In the genomic region with DNA sequence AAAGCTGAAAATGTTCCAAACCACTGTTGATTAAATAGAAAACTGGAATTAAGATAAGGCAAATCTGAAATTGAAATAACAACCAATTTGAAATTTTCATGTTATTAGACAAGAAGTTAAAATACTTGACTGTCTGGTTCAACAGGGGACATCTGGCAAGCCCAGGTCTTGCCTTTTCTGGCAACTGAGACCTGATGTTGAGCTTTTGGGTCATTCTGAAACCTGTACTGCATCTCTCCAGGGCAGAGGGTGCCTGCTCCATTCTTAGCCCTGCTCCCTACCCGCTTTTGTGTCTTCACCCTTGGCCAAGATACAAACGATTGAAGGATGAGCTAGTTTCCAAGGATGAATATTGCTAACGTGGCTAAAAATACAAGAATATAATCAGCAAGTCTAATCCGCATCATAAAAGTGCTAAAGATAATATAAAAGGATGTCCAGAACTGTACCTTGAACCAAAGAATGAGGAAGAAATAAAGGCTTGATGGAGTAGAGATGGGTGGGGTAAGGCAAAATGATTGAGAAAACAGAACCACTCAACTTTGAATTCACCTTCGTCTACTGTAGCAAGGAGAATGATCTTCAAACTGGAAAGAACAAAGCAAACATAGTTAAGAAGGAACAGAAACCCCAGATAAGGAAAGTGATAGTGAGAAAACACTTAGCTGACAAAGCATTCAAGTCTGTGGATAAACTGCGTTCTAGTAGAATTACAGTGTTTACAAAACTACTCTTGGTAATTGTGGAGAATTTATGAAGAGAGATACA, we compare ENCODE assay signal across 13 cellular contexts.
DNase-seq lines count a peak whose midpoint lies in the region; ATAC-seq, FAIRE-seq and TF ChIP-seq lines count a peak whose summit lies in the region.
"Had no signal": no experiment of that assay in that cellular context is flagged by ENCODE, and none has a peak within 500 bp of the region (broad histone marks: within the 10 kb centered on the region; RNA-seq: fewer than 3 reads in every experiment).

No MANE protein-coding gene starts in this region.

- H3K9me3 ChIP-seq in K562 (replicated peaks; ENCODE audit: control insufficient read depth, insufficient read depth, low read depth, low read length): no peaks in the 10 kb centered on the region
- H3K9me3 ChIP-seq in SJCRH30 (replicated peaks): no peaks in the 10 kb centered on the region
- no peaks in the 10 kb centered on the region for H3K9me3 ChIP-seq in osteoblast (ENCODE audit: low read depth, low read length)
- H3K9me3 ChIP-seq: psoas muscle had no signal

- H3K79me2 ChIP-seq in K562 (ENCODE audit: control insufficient read depth, insufficient read depth, low read length) (no peaks in the 10 kb centered on the region), osteoblast (ENCODE audit: insufficient read depth, low read length) (no peaks in the 10 kb centered on the region)

- intact Hi-C loops in K562 (cut with micrococcal nuclease): no loop called here
- intact Hi-C loops in posterior vena cava (cut with DNase I): no loop called here

- FAIRE-seq in K562 (lab: Jason Lieb, UNC): no peak

- peaks cover 42% of the 10 kb centered on the region for H3K36me3 Mint-ChIP-seq in activated CD8-positive, alpha-beta memory T cell treated with anti-CD3 and anti-CD28 coated beads, Interleukin-2, amount 10 ng/mL, durations not matched to agents 7 days and 5 days
- H3K36me3 Mint-ChIP-seq: CD4-positive, alpha-beta memory T cell; type B pancreatic cell had no signal

- DNase-seq in K562 (ENCODE audit: extremely low read depth in 1 of 4, low spot score in 3 of 4) (no peak), posterior vena cava (ENCODE audit: low spot score) (no peak), SJCRH30 (no peak), osteoblast (ENCODE audit: insufficient read length, low spot score, missing footprints) (no peak)
- no peak for DNase-seq in activated CD8-positive, alpha-beta memory T cell treated with anti-CD3 and anti-CD28 coated beads, Interleukin-2, amount 10 ng/mL, durations not matched to agents 7 days and 5 days
- DNase-seq: CD4-positive, alpha-beta memory T cell; left cardiac atrium; NCI-H524 treated with DMSO at 0.1 percent for 48 hours; psoas muscle had no signal

- H4K20me1 ChIP-seq in K562 (replicated peaks; ENCODE audit: control insufficient read depth, insufficient read depth, low read length): no peaks in the 10 kb centered on the region
- H4K20me1 ChIP-seq in osteoblast (ENCODE audit: insufficient read depth, low read length): no peaks in the 10 kb centered on the region

- H3K4me1 Mint-ChIP-seq in activated CD8-positive, alpha-beta memory T cell treated with anti-CD3 and anti-CD28 coated beads, Interleukin-2, amount 10 ng/mL, durations not matched to agents 7 days and 5 days: peaks cover 47% of the 10 kb centered on the region

- H3K27ac Mint-ChIP-seq in activated CD8-positive, alpha-beta memory T cell treated with anti-CD3 and anti-CD28 coated beads, Interleukin-2, amount 10 ng/mL, durations not matched to agents 7 days and 5 days: no peak overlapping the region
- H3K27ac Mint-ChIP-seq: CD4-positive, alpha-beta memory T cell; type B pancreatic cell had no signal

- no peak overlapping the region for H3K4me2 ChIP-seq in K562 (ENCODE audit: insufficient read depth, low read length)
- H3K4me2 ChIP-seq in osteoblast (ENCODE audit: insufficient read depth, low read length): no peak overlapping the region

- no peak for TF ChIP-seq POLR2A in K562 (conservative IDR thresholded peaks at IDR 0.05)

- H3K27me3 ChIP-seq in K562 (ENCODE audit: control insufficient read depth in 2 of 2, insufficient read depth in 2 of 2, low read length in 2 of 2): no peaks in the 10 kb centered on the region
- H3K27me3 ChIP-seq in SJCRH30: no peaks in the 10 kb centered on the region
- no peaks in the 10 kb centered on the region for H3K27me3 ChIP-seq in osteoblast (ENCODE audit: insufficient read depth, low read length)

- H3K9me1 ChIP-seq in K562 (ENCODE audit: control insufficient read depth, insufficient read depth, low read length): no peaks in the 10 kb centered on the region

- H3K4me3 Mint-ChIP-seq in activated CD8-positive, alpha-beta memory T cell treated with anti-CD3 and anti-CD28 coated beads, Interleukin-2, amount 10 ng/mL, durations not matched to agents 7 days and 5 days: no peak overlapping the region
- H3K4me3 Mint-ChIP-seq: CD4-positive, alpha-beta memory T cell; type B pancreatic cell had no signal

- ATAC-seq in GM18520 (IDR thresholded peaks at IDR 0.05; ENCODE audit: unreplicated experiment) (peak; percentile 63), GM21528 (IDR thresholded peaks at IDR 0.05; ENCODE audit: low FRiP score, unreplicated experiment) (peak; percentile 72), HG03103 (IDR thresholded peaks at IDR 0.05; ENCODE audit: low read depth, unreplicated experiment) (peak; percentile 75), K562 (no peak)
- no peak for ATAC-seq in activated CD8-positive, alpha-beta memory T cell treated with anti-CD3 and anti-CD28 coated beads, Interleukin-2, amount 10 ng/mL, durations not matched to agents 7 days and 5 days
- ATAC-seq: left cardiac atrium, psoas muscle had no signal

- BruUV-seq in K562 (replicated peaks; lab: Mats Ljungman, UMichigan): no TSS peak

- no peaks in the 10 kb centered on the region for H3K36me3 ChIP-seq in K562 (ENCODE audit: control insufficient read depth, insufficient read depth, low read length)
- no peaks in the 10 kb centered on the region for H3K36me3 ChIP-seq in SJCRH30
- no peaks in the 10 kb centered on the region for H3K36me3 ChIP-seq in osteoblast (ENCODE audit: insufficient read depth, low read length)

- no peak overlapping the region for H3K9ac ChIP-seq in K562 (ENCODE audit: insufficient read depth in 1 of 2, low read depth in 2 of 2, low read length in 2 of 2)

- POLR2A ChIA-PET in K562 (lab: Yijun Ruan, JAX): no interaction called here

- CTCF ChIA-PET in K562 (lab: Yijun Ruan, JAX; ENCODE audit: low intra/inter-chr PET ratio): no interaction called here
- CTCF ChIA-PET in activated CD8-positive, alpha-beta memory T cell treated with anti-CD3 and anti-CD28 coated beads, Interleukin-2, amount 10 ng/mL, durations not matched to agents 7 days and 5 days (lab: Charles Lee): no interaction called here

- TF ChIP-seq CTCF in K562 (IDR thresholded peaks at IDR 0.05 in 2 of 3, conservative IDR thresholded peaks at IDR 0.05 in 1 of 3; ENCODE audit: insufficient read depth in 2 of 3, low read depth in 1 of 3, low read length in 3 of 3) (no peak), osteoblast (IDR thresholded peaks at IDR 0.05; ENCODE audit: extremely low read depth, low read depth, low read length) (no peak)

- H3K27ac ChIP-seq in K562 (ENCODE audit: extremely low read depth, low read depth, low read length) (no peak overlapping the region), SJCRH30 (no peak overlapping the region), osteoblast (ENCODE audit: low read depth, low read length) (no peak overlapping the region)
- H3K27ac ChIP-seq: psoas muscle had no signal

- no peak for TF ChIP-seq RAD21 in K562 (CRISPR knock-in tag; conservative IDR thresholded peaks at IDR 0.05 in 1 of 2, IDR thresholded peaks at IDR 0.05 in 1 of 2)

- H3K4me3 ChIP-seq in K562 (no peak overlapping the region), SJCRH30 (no peak overlapping the region), osteoblast (ENCODE audit: insufficient read depth, low read length) (no peak overlapping the region)
- H3K4me3 ChIP-seq: psoas muscle had no signal

- H3K27me3 Mint-ChIP-seq in activated CD8-positive, alpha-beta memory T cell treated with anti-CD3 and anti-CD28 coated beads, Interleukin-2, amount 10 ng/mL, durations not matched to agents 7 days and 5 days: no peaks in the 10 kb centered on the region

- in situ Hi-C loops in K562 (cut with MboI): no loop called here

- 49% methylated on average over 6 of the region's 6 CpGs for WGBS in K562 (ENCODE audit: insufficient coverage, low coverage, missing lambda C conversion rate)

- H2AFZ ChIP-seq in K562 (ENCODE audit: low read depth, low read length) (no peak overlapping the region), osteoblast (ENCODE audit: low read length) (no peak overlapping the region)

- TF ChIP-seq EP300 in K562 (IDR thresholded peaks at IDR 0.05; ENCODE audit: low read length): no peak

- peaks cover 25% of the 10 kb centered on the region for H3K9me3 Mint-ChIP-seq in activated CD8-positive, alpha-beta memory T cell treated with anti-CD3 and anti-CD28 coated beads, Interleukin-2, amount 10 ng/mL, durations not matched to agents 7 days and 5 days (ENCODE audit: low read depth)

- H3K4me1 ChIP-seq in K562 (replicated peaks in 1 of 2; ENCODE audit: control insufficient read depth in 2 of 2, insufficient read depth in 2 of 2, low read length in 2 of 2) (no peaks in the 10 kb centered on the region; a peak in 1 of 5 replicates), SJCRH30 (no peaks in the 10 kb centered on the region), osteoblast (ENCODE audit: insufficient read depth, low read length) (no peaks in the 10 kb centered on the region)
- H3K4me1 ChIP-seq: psoas muscle had no signal

TF ChIP-seq in K562, 482 proteins besides CTCF, POLR2A, EP300 and RAD21:
- peak; percentile 39; the same call in 1 of the 2 replicates for TF ChIP-seq MAFG (tag; conservative IDR thresholded peaks at IDR 0.05)
- peak; percentile 29; the same call in 1 of the 2 replicates for TF ChIP-seq C11orf30 (IDR thresholded peaks at IDR 0.05; ENCODE audit: low read depth)
- peak; percentile 58 for TF ChIP-seq ZNF316 (IDR thresholded peaks at IDR 0.05)
- no peak for TF ChIP-seq TEAD1 (CRISPR knock-in tag; IDR thresholded peaks at IDR 0.05)
TF ChIP-seq in K562: peak in this region for 3.

Comparison
In these comparisons a context has a peak if more than half of its experiments do, and no peak if none do; other contexts are left out.
1. ATAC-seq: peak in GM18520 (single experiment), GM21528 (single experiment) and HG03103 (single experiment); none in K562 (single experiment) and activated CD8-positive, alpha-beta memory T cell treated with anti-CD3 and anti-CD28 coated beads, Interleukin-2, amount 10 ng/mL, durations not matched to agents 7 days and 5 days (single experiment).